Comparison of ENCODE assay signal across 23 cellular contexts in the genomic region with DNA sequence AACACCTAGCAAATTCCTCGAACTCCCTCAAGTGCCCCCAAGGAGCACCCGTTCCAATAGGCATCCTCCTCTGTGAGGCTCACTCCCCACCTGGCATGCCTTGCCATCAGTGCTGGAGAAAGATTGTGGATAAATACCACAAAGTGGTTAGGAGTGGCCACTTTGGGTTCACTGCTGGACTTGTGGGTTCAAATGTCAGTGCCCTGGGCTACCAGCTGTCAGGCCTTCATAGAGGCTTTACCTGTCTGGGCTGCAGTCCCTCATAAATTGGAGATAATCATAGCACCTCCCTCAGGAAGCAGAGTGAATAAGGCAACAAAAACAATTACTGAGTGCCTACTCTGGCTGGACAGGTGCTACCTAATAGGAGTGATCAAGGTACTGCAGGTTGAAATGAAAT. TPM values are rescaled to one million over a fixed set of nuclear protein-coding genes. Genes with fewer than 3 reads are reported as not detected.
DNase-seq lines count a peak whose midpoint lies in the region; ATAC-seq and TF ChIP-seq lines count a peak whose summit lies in the region.
"Had no signal": no experiment of that assay in that cellular context is flagged by ENCODE, and none has a peak within 500 bp of the region (broad histone marks: within the 10 kb centered on the region; RNA-seq: fewer than 3 reads in every experiment).

No MANE protein-coding gene starts in this region.

- ATAC-seq in left lung (peak; percentile 65), HG03039 (IDR thresholded peaks at IDR 0.05; ENCODE audit: unreplicated experiment) (no peak), HG03520 (IDR thresholded peaks at IDR 0.05; ENCODE audit: unreplicated experiment) (no peak)

- H3K27ac ChIP-seq in left lung = no peak overlapping the region
- H3K27ac ChIP-seq: esophagus squamous epithelium, KMS-11, left ventricle myocardium inferior, SJSA1, uterus had no signal

- H3K4me1 ChIP-seq in left lung = peaks cover 0 to 24% of the 10 kb centered on the region in 2 donors

- DNase-seq in DMS153 (lab: John Stamatoyannopoulos, UW) (peak; percentile 78), DMS153 treated with DMSO at 0.1 percent for 48 hours (lab: John Stamatoyannopoulos, UW; ENCODE audit: unreplicated experiment) (no peak), NCI-H1436 treated with DMSO at 0.1 percent for 48 hours (lab: John Stamatoyannopoulos, UW) (peak; percentile 55), NCI-H748 treated with DMSO at 0.1 percent for 48 hours (lab: John Stamatoyannopoulos, UW) (peak; percentile 1), left lung (peak in 1 of 2 donors; percentile 66), T-helper 1 cell (no peak)
- DNase-seq: 8988T; activated CD4-positive, alpha-beta memory T cell treated with anti-CD3 and anti-CD28 coated beads, Interleukin-2, amount 10 ng/mL, durations not matched to agents 7 days and 5 days; activated naive CD4-positive, alpha-beta T cell treated with anti-CD3 and anti-CD28 coated beads, Interleukin-2, amount 10 ng/mL, durations not matched to agents 7 days and 5 days; activated T-cell treated with anti-CD3 and anti-CD28 coated beads, Interleukin-2, amount 50 U/mL, for 24 hours; anterior cingulate cortex; effector CD8-positive, alpha-beta T cell; esophagus squamous epithelium; GDM1; glutamatergic neuron; left ventricle myocardium inferior; stimulated activated CD4-positive, alpha-beta T cell treated with anti-CD3 and anti-CD28 coated beads, Interleukin-12 subunit alpha, Interleukin-12 subunit beta, amount 100 ng/mL, for 4 hours; T-helper 2 cell; uterus had no signal

- no peaks in the 10 kb centered on the region for H3K36me3 ChIP-seq in left lung
- H3K36me3 ChIP-seq: esophagus squamous epithelium, left ventricle myocardium inferior, SJSA1, uterus had no signal

- no peak for TF ChIP-seq CTCF in left lung (IDR thresholded peaks at IDR 0.05)

- intact Hi-C loops in left lung (cut with DNase I) = loop anchor here in 1 of 2 donors (10.0 kb wide), 1 partner anchor 82 kb away; no protein-coding TSS in a partner anchor

- peaks cover 0 to 31% of the 10 kb centered on the region in 2 donors for H3K27me3 ChIP-seq in left lung

- peaks cover 0 to 4% of the 10 kb centered on the region in 2 donors for H3K9me3 ChIP-seq in left lung
- H3K9me3 ChIP-seq: left ventricle myocardium inferior, SJSA1, uterus had no signal

- H3K4me3 ChIP-seq in left lung = no peak overlapping the region
- H3K4me3 ChIP-seq: esophagus squamous epithelium, SJSA1, uterus had no signal

RNA-seq across cellular contexts. Expression of gene SYT17, which starts 1.5 kb away (rescaled TPM):
- total RNA-seq in left lung = 10 to 100 TPM; 12.3 to 26.3 TPM
- total RNA-seq: activated CD4-positive, alpha-beta memory T cell treated with anti-CD3 and anti-CD28 coated beads, Interleukin-2, amount 10 ng/mL, durations not matched to agents 7 days and 5 days had no signal

RNA-seq across cellular contexts. Expression of gene ITPRIPL2, which starts 52.7 kb away (rescaled TPM):
- total RNA-seq in left lung = 10 to 100 TPM; 67.6 to 82.7 TPM

Comparison
In these comparisons a context has a peak if more than half of its experiments do, and no peak if none do; other contexts are left out.
1. DNase-seq: peak in DMS153 (single experiment), NCI-H1436 treated with DMSO at 0.1 percent for 48 hours (single experiment) and NCI-H748 treated with DMSO at 0.1 percent for 48 hours (single experiment); none in DMS153 treated with DMSO at 0.1 percent for 48 hours (single experiment) and T-helper 1 cell (0 of 5).